In genomic region chr5:61386062-61386800, GRCh38 we compare ENCODE assay signal across 22 cellular contexts. TPM values are rescaled to one million over a fixed set of nuclear protein-coding genes. Genes with fewer than 3 reads are reported as not detected.
A peak's percentile ranks its signal among the peaks of the same experiment; 100 is the strongest.
DNase-seq lines count a peak whose midpoint lies in the region; ATAC-seq and TF ChIP-seq lines count a peak whose summit lies in the region.
"Had no signal": no experiment of that assay in that cellular context is flagged by ENCODE, and none has a peak within 500 bp of the region (broad histone marks: within the 10 kb centered on the region; RNA-seq: fewer than 3 reads in every experiment).

No MANE protein-coding gene starts in this region.

- H3K9me3 ChIP-seq in MG63, result no peaks in the 10 kb centered on the region
- H3K9me3 ChIP-seq: thoracic aorta had no signal

- no peaks in the 10 kb centered on the region for H3K27me3 ChIP-seq in MG63

- no peak for ATAC-seq in effector memory CD8-positive, alpha-beta T cell (replicated peaks)
- no peak for ATAC-seq in GM19467 (IDR thresholded peaks at IDR 0.05; ENCODE audit: unreplicated experiment)
- ATAC-seq: Panc1; stimulated activated effector memory CD8-positive, alpha-beta T cell treated with anti-CD3 and anti-CD28 coated beads, Interleukin-12 subunit alpha, Interleukin-12 subunit beta, amount 100 ng/mL, for 72 hours had no signal

- no peak overlapping the region for H3K4me3 ChIP-seq in MG63
- H3K4me3 ChIP-seq: thoracic aorta had no signal

- peaks cover 3% of the 10 kb centered on the region for H3K36me3 Mint-ChIP-seq in mesothelial cell of epicardium
- peaks cover 4% of the 10 kb centered on the region for H3K36me3 Mint-ChIP-seq in effector memory CD8-positive, alpha-beta T cell (ENCODE audit: insufficient read depth)
- H3K36me3 Mint-ChIP-seq: stimulated activated effector memory CD8-positive, alpha-beta T cell treated with anti-CD3 and anti-CD28 coated beads, Interleukin-12 subunit alpha, Interleukin-12 subunit beta, amount 100 ng/mL, for 72 hours had no signal

- no peak for TF ChIP-seq CTCF in mesothelial cell of epicardium (IDR thresholded peaks at IDR 0.05; ENCODE audit: unreplicated experiment)

- H3K9me3 Mint-ChIP-seq in mesothelial cell of epicardium, result peaks cover 3% of the 10 kb centered on the region
- no peaks in the 10 kb centered on the region for H3K9me3 Mint-ChIP-seq in effector memory CD8-positive, alpha-beta T cell
- H3K9me3 Mint-ChIP-seq: HFFc6, neural crest cell had no signal

- peaks cover 50% of the 10 kb centered on the region for H3K4me1 Mint-ChIP-seq in mesothelial cell of epicardium
- H3K4me1 Mint-ChIP-seq in effector memory CD8-positive, alpha-beta T cell (ENCODE audit: low read depth in 2 of 2), result peaks cover 13% of the 10 kb centered on the region in 2 donors

- no peaks in the 10 kb centered on the region for H3K36me3 ChIP-seq in MG63
- H3K36me3 ChIP-seq: thoracic aorta had no signal

- peak; percentile 77 for DNase-seq in DMS153 (lab: John Stamatoyannopoulos, UW)
- DNase-seq in LHCN-M2 (ENCODE audit: low read depth), result peak; percentile 83
- peak; percentile 83 for DNase-seq in NCI-H774 (lab: John Stamatoyannopoulos, UW)
- DNase-seq in mesothelial cell of epicardium (ENCODE audit: low spot score in 2 of 2, unreplicated experiment in 2 of 2), result no peak
- DNase-seq in dedifferentiated amniotic fluid mesenchymal stem cell (ENCODE audit: extremely low spot score), result no peak
- no peak for DNase-seq in effector memory CD8-positive, alpha-beta T cell
- DNase-seq in MG63, result no peak
- DNase-seq: activated CD4-positive, alpha-beta T cell treated with anti-CD3 and anti-CD28 coated beads, Interleukin-2, amount 50 U/mL, for 48 hours; activated naive CD4-positive, alpha-beta T cell treated with anti-CD3 and anti-CD28 coated beads, Interleukin-2, amount 50 U/mL, for 16 hours; activated T-cell treated with anti-CD3 and anti-CD28 coated beads for 4 hours; COR-L47; GF-D8; HFFc6; hippocampal formation; KG1; mesenchymal stem cell; NCI-H187 had no signal

- no peak overlapping the region for H3K4me3 Mint-ChIP-seq in mesothelial cell of epicardium
- H3K4me3 Mint-ChIP-seq in effector memory CD8-positive, alpha-beta T cell, result no peak overlapping the region
- H3K4me3 Mint-ChIP-seq: HFFc6; neural crest cell; stimulated activated effector memory CD8-positive, alpha-beta T cell treated with anti-CD3 and anti-CD28 coated beads, Interleukin-12 subunit alpha, Interleukin-12 subunit beta, amount 100 ng/mL, for 72 hours had no signal

- H3K27ac Mint-ChIP-seq in mesothelial cell of epicardium, result peak overlapping the region; percentile 83
- H3K27ac Mint-ChIP-seq in effector memory CD8-positive, alpha-beta T cell, result peak overlapping the region in 1 of 2 donors; percentile 46
- H3K27ac Mint-ChIP-seq: HFFc6; stimulated activated effector memory CD8-positive, alpha-beta T cell treated with anti-CD3 and anti-CD28 coated beads, Interleukin-12 subunit alpha, Interleukin-12 subunit beta, amount 100 ng/mL, for 72 hours had no signal

- H3K27me3 Mint-ChIP-seq in mesothelial cell of epicardium (ENCODE audit: low read depth), result no peaks in the 10 kb centered on the region
- H3K27me3 Mint-ChIP-seq in effector memory CD8-positive, alpha-beta T cell, result no peaks in the 10 kb centered on the region

RNA-seq across cellular contexts. Expression of gene ZSWIM6, which starts 54.2 kb away (rescaled TPM):
- 10.0 and 12.1 TPM in 2 replicates for total RNA-seq in LHCN-M2 (2014; rRNA removed)
- 10.5 TPM for polyA plus RNA-seq in LHCN-M2 (2012)
- 33.9 to 35.9 TPM (median 34.8 TPM) in 3 replicates for total RNA-seq in mesothelial cell of epicardium
- 1.3 and 3.3 TPM in 2 replicates for total RNA-seq in MG63 (2014; rRNA removed; shearing (Covaris generic); ENCODE audit: low replicate concordance)

Comparison
In these comparisons a context has a peak if more than half of its experiments do, and no peak if none do; other contexts are left out.
1. DNase-seq: peak in DMS153 (single experiment), LHCN-M2 (single experiment) and NCI-H774 (single experiment); none in mesothelial cell of epicardium (0 of 2), dedifferentiated amniotic fluid mesenchymal stem cell (single experiment), effector memory CD8-positive, alpha-beta T cell (0 of 3) and MG63 (single experiment).